Comparison of ENCODE assay signal across 8 cellular contexts in genomic region chr1:179081696-179082307, GRCh38. TPM values are rescaled to one million over a fixed set of nuclear protein-coding genes. Genes with fewer than 3 reads are reported as not detected.
DNase-seq lines count a peak whose midpoint lies in the region; ATAC-seq, FAIRE-seq and TF ChIP-seq lines count a peak whose summit lies in the region.

Gene TOR3A, plus strand, starts transcription at chr1:179082070. Its CDS starts 59 bp downstream, at chr1:179082129.

- peak; percentile 94 for FAIRE-seq in GM12892 (lab: Jason Lieb, UNC)

- H3K27ac Mint-ChIP-seq in progenitor cell of endocrine pancreas, result peak within 1 kb of the TSS; percentile 94

- no peaks in the 10 kb centered on the region for H3K9me3 Mint-ChIP-seq in progenitor cell of endocrine pancreas (ENCODE audit: low read depth)

- no peak for TF ChIP-seq CTCF in progenitor cell of endocrine pancreas (IDR thresholded peaks at IDR 0.05; ENCODE audit: unreplicated experiment)

- peaks cover 1% of the 10 kb centered on the region for H3K36me3 Mint-ChIP-seq in progenitor cell of endocrine pancreas (ENCODE audit: insufficient read depth)

- ATAC-seq in HG02759 (IDR thresholded peaks at IDR 0.05; ENCODE audit: unreplicated experiment) (peak; percentile 91), left ventricle myocardium superior (peak; percentile 98)

- TF ChIP-seq POLR2A in GM12892 (IDR thresholded peaks at IDR 0.05; ENCODE audit: low read depth, low read length), result peak; percentile 94; the same call in 1 of the 2 replicates

- no peaks in the 10 kb centered on the region for H3K27me3 Mint-ChIP-seq in progenitor cell of endocrine pancreas

- DNase-seq in GM12892 (ENCODE audit: insufficient read length) (peak; percentile 95), NCI-H128 (lab: John Stamatoyannopoulos, UW; ENCODE audit: unreplicated experiment) (peak; percentile 77), amniotic stem cell (lab: John Stamatoyannopoulos, UW) (peak; percentile 53), left ventricle myocardium superior (peak; percentile 95), progenitor cell of endocrine pancreas (ENCODE audit: low spot score, unreplicated experiment) (peak; percentile 81), ureter (ENCODE audit: low spot score) (peak; percentile 95)

- peaks cover 10% of the 10 kb centered on the region for H3K4me1 Mint-ChIP-seq in progenitor cell of endocrine pancreas (ENCODE audit: low read depth)

- peak within 1 kb of the TSS; percentile 89 for H3K4me3 Mint-ChIP-seq in progenitor cell of endocrine pancreas (ENCODE audit: low read depth)

- intact Hi-C loops in T-helper 1 cell treated with Interleukin-12 subunit alpha and Interleukin-12 subunit beta and Interleukin-4 antibody, amounts not matched to agents 30 ng/mL and 1 ng/mL, for 36 hours (cut with micrococcal nuclease), result loop anchor here (1.0 to 5.0 kb wide), 8 partner anchors 45 to 800 kb away; partner anchors contain the start of genes FAM20B and TOR1AIP1
- intact Hi-C loops in left ventricle myocardium superior (cut with micrococcal nuclease), result loop anchor here (10.0 kb wide), 1 partner anchor 113 kb away; no protein-coding TSS in a partner anchor

RNA-seq across cellular contexts. Expression of gene TOR3A, which starts in this region (rescaled TPM):
- polyA plus RNA-seq in GM12892 (2012; ENCODE audit: missing spikeins), result 25.1 TPM
- 43.8 and 44.0 TPM in 2 replicates for total RNA-seq in T-helper 1 cell treated with Interleukin-12 subunit alpha and Interleukin-12 subunit beta and Interleukin-4 antibody, amounts not matched to agents 30 ng/mL and 1 ng/mL, for 36 hours
- total RNA-seq in left ventricle myocardium superior, result 8.7 TPM
- total RNA-seq in progenitor cell of endocrine pancreas, result 27.4 and 27.9 TPM in 2 replicates
- total RNA-seq in ureter, result 27.4 TPM

Comparison
In these comparisons a context has a peak if more than half of its experiments do, and no peak if none do; other contexts are left out.
1. Peak in every context shown above with its lines: DNase-seq and ATAC-seq.